Comparison of ENCODE assay signal across 8 cellular contexts in the genomic region with DNA sequence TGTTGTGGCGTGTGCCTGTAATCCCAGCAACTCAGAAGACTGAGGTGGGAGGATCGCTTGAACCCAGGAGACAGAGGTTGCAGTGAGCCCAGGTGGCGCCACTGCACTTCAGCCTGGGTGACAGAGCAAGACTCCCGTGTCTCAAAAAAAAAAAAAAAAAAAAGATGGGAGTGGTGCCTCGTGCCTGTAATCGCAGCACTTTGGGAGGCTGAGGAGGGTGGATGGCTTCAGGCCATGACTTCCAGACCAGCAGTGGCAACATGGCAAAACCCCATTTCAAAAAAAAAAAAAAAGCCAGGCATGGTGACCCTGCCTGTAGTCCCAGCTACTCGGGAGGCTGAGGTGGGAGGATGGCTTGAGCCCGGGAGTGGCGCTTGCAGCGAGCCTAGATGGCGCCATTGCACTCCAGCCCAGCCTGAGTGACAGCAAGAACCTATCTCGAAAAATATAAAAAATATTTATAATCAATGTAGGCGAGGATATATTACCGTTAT. TPM values are rescaled to one million over a fixed set of nuclear protein-coding genes. Genes with fewer than 3 reads are reported as not detected.
DNase-seq lines count a peak whose midpoint lies in the region; ATAC-seq and TF ChIP-seq lines count a peak whose summit lies in the region.

No MANE protein-coding gene starts in this region.

- H3K36me3 ChIP-seq in mucosa of descending colon (ENCODE audit: low read depth): no peaks in the 10 kb centered on the region

- TF ChIP-seq CTCF in WI38 (IDR thresholded peaks at IDR 0.05; ENCODE audit: low read depth, low read length) (peak; percentile 56), mucosa of descending colon (IDR thresholded peaks at IDR 0.05) (peak; percentile 10)

- no peaks in the 10 kb centered on the region for H3K4me1 ChIP-seq in mucosa of descending colon (ENCODE audit: low read depth)

- ATAC-seq in GM21390 (IDR thresholded peaks at IDR 0.05; ENCODE audit: unreplicated experiment) (peak; percentile 62), mucosa of descending colon (peak; percentile 87), GM19455 (IDR thresholded peaks at IDR 0.05; ENCODE audit: unreplicated experiment) (no peak)
- ATAC-seq in stimulated activated naive CD8-positive, alpha-beta T cell treated with anti-CD3 and anti-CD28 coated beads, Interleukin-15, Interleukin-2, amounts not matched to agents 100 U/mL and 50 U/mL, for 24 hours: no peak

- H3K4me3 ChIP-seq in WI38 (ENCODE audit: low read depth, low read length) (no peak overlapping the region), mucosa of descending colon (no peak overlapping the region)

- intact Hi-C loops in mucosa of descending colon (cut with DNase I, micrococcal nuclease): no loop called here

- DNase-seq in COLO829 (ENCODE audit: low spot score) (peak; percentile 6), NCI-H146 treated with DMSO at 0.1 percent for 48 hours (lab: John Stamatoyannopoulos, UW; ENCODE audit: unreplicated experiment) (peak; percentile 19), dedifferentiated amniotic fluid mesenchymal stem cell (ENCODE audit: extremely low spot score) (peak; percentile 42), mucosa of descending colon (peak; percentile 60 to 70 (median 64))
- peak; percentile 57 for DNase-seq in stimulated activated naive CD8-positive, alpha-beta T cell treated with anti-CD3 and anti-CD28 coated beads, Interleukin-15, Interleukin-2, amounts not matched to agents 100 U/mL and 50 U/mL, for 24 hours

- H3K9me3 ChIP-seq in mucosa of descending colon: no peaks in the 10 kb centered on the region

RNA-seq across cellular contexts. Expression of a gene that starts 27.0 kb away (rescaled TPM):
- 100 to 1,000 TPM; 113 to 157 (median 136) TPM for total RNA-seq in mucosa of descending colon

RNA-seq across cellular contexts. Expression of a gene that starts 54.7 kb away (rescaled TPM):
- total RNA-seq in mucosa of descending colon: 1 to 10 TPM; 3.3 to 9.7 (median 3.4) TPM

Comparison
In these comparisons a context has a peak if more than half of its experiments do, and no peak if none do; other contexts are left out.
1. DNase-seq: peak in every context shown above with its lines; median percentile 64 in mucosa of descending colon; 57 in stimulated activated naive CD8-positive, alpha-beta T cell treated with anti-CD3 and anti-CD28 coated beads, Interleukin-15, Interleukin-2, amounts not matched to agents 100 U/mL and 50 U/mL, for 24 hours; 42 in dedifferentiated amniotic fluid mesenchymal stem cell; 19 in NCI-H146 treated with DMSO at 0.1 percent for 48 hours; 6 in COLO829.
2. ATAC-seq: peak in GM21390 (single experiment) and mucosa of descending colon (single experiment); none in stimulated activated naive CD8-positive, alpha-beta T cell treated with anti-CD3 and anti-CD28 coated beads, Interleukin-15, Interleukin-2, amounts not matched to agents 100 U/mL and 50 U/mL, for 24 hours (single experiment) and GM19455 (single experiment).